ENCODE assay signal across 1 cellular context in the genomic region with DNA sequence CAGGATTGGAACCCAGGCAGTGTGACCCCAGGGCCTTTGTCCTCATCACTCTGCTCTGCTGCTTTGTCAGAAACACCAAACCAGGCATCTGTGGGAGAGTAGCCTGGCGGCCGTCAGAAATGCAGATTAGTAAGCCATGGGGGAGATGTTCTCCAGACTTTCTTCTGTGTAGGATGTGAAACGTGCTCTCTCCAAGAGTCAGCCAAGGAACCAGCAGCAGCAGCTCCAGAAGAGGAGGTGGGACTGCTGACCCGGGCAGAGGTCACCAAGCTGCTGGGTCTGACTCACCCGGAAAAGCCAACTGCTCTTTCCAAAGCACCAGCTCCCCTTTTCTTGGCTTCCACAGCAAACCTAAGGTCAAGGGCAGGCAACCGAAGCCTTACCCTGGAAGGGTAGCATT.
TF ChIP-seq lines count a peak whose summit lies in the region.

No MANE protein-coding gene starts in this region.

TF ChIP-seq in K562, 482 proteins besides CTCF, POLR2A, EP300 and RAD21:
- TF ChIP-seq RB1 (IDR thresholded peaks at IDR 0.05; ENCODE audit: low read depth) (no peak), FOSL1 (tag; conservative IDR thresholded peaks at IDR 0.05) (peak; percentile 70), ZBTB7A (IDR thresholded peaks at IDR 0.05; ENCODE audit: borderline replicate concordance, control insufficient read depth, low read depth, low read length) (no peak), ZZZ3 (IDR thresholded peaks at IDR 0.05) (no peak)
